ENCODE assay signal across 1 cellular context in genomic region chr16:22257440-22257839, GRCh38.
TF ChIP-seq lines count a peak whose summit lies in the region.

No MANE protein-coding gene starts in this region.

TF ChIP-seq in K562, 482 proteins besides CTCF, POLR2A, EP300 and RAD21:
- TF ChIP-seq POLR2G (IDR thresholded peaks at IDR 0.05; ENCODE audit: low read depth, low read length) (peak; percentile 22; the same call in 1 of the 2 replicates), ZNF407 (IDR thresholded peaks at IDR 0.05; ENCODE audit: low read depth) (no peak)
